Comparison of ENCODE assay signal across 8 cellular contexts in the genomic region with DNA sequence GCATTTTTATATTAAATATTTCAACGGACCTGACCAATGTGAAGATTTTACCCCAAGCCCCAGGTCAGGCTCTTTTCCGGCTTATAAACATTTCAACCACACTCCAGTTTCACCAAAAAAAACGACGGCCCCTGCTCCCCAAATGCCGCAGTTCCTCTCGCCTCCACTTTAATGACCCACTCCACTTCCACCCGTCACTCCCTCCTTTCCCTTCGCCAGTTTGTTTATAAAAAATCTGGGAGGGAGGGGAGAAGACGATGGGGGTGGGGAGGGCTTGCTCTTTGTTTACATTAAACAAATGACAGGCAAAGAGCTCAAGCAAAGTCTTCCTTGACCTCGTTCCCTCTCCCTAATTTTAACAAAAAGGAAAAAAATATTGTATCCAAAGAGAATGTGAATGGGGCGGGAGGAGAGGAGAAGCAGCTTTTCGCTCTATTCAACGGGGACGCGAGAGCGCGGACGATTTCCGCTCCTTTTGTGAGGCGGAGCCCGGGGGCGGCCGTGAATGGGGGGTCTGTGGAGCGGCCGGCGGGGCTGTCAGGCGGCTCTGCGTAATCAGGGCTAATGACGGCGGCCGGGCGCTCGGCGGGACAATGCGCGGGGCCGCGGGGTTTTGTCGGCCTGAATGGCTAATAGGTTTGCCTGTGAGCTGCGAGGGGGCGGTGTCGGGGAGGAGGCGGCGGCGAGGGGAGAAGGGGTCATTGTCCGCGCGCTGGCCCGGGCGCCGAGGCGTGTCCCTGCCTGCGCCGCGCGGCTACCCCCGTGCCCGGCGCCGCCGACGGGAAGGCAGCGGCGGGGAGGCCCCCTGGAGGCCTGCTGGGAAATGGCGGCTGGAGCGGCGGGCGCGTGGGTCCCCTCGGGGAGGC. TPM values are rescaled to one million over a fixed set of nuclear protein-coding genes. Genes with fewer than 3 reads are reported as not detected.
DNase-seq lines count a peak whose midpoint lies in the region; ATAC-seq and TF ChIP-seq lines count a peak whose summit lies in the region.

No MANE protein-coding gene starts in this region.

- ATAC-seq in GM18511 (IDR thresholded peaks at IDR 0.05; ENCODE audit: unreplicated experiment) (peak; percentile 66), GM19452 (IDR thresholded peaks at IDR 0.05; ENCODE audit: unreplicated experiment) (no peak)

- no peaks in the 10 kb centered on the region for H3K4me1 ChIP-seq in A673 (ENCODE audit: insufficient read depth, low read length, poor library complexity, severe bottlenecking)
- no peaks in the 10 kb centered on the region for H3K4me1 ChIP-seq in adipocyte (ENCODE audit: control insufficient read depth, insufficient read depth, low read length)
- peaks cover 0 to 39% (median 14%) of the 10 kb centered on the region in 4 donors for H3K4me1 ChIP-seq in tibial nerve

- peak; percentile 60 for DNase-seq in A673 (ENCODE audit: low spot score)
- DNase-seq in NCI-H2029 (lab: John Stamatoyannopoulos, UW): peak; percentile 90
- peak; percentile 34 for DNase-seq in adipocyte (ENCODE audit: low read depth)
- DNase-seq in kidney epithelial cell (ENCODE audit: low read depth): no peak
- DNase-seq in tibial nerve (ENCODE audit: low spot score in 2 of 2): peak in 1 of 2 donors; percentile 15
- DNase-seq in UCSD-AML1 (lab: John Stamatoyannopoulos, UW; ENCODE audit: unreplicated experiment): no peak

- H3K4me3 ChIP-seq in A673 (ENCODE audit: low read depth, low read length, poor library complexity, severe bottlenecking): peak overlapping the region; percentile 65
- peak overlapping the region; percentile 76 for H3K4me3 ChIP-seq in adipocyte (ENCODE audit: low read length)
- H3K4me3 ChIP-seq in kidney epithelial cell (ENCODE audit: low read depth, low read length): peak overlapping the region; percentile 27
- peak overlapping the region; percentile 13 to 51 (median 16) for H3K4me3 ChIP-seq in tibial nerve

- POLR2A ChIA-PET in A673 (lab: Charles Lee; ENCODE audit: low non-redundant PET): interaction anchor here (0.6 kb wide), 1 partner anchor 667 kb away, joined by 6 read pairs; no protein-coding TSS in a partner anchor

- CTCF ChIA-PET in A673 (lab: Charles Lee): no interaction called here

- WGBS in tibial nerve, 2 donors: 2% methylated on average over 42 to 52 of the region's 70 CpGs

- no TSS peak for BruUV-seq in A673 (replicated peaks; lab: Mats Ljungman, UMichigan)

- intact Hi-C loops in A673 (cut with micrococcal nuclease; ENCODE audit: unreplicated experiment): no loop called here

- no peak for TF ChIP-seq EP300 in tibial nerve (IDR thresholded peaks at IDR 0.05)

- TF ChIP-seq POLR2A in tibial nerve (IDR thresholded peaks at IDR 0.05): no peak

- peak; percentile 58 for TF ChIP-seq CTCF in A673 (conservative IDR thresholded peaks at IDR 0.05; ENCODE audit: low read depth, low read length)
- TF ChIP-seq CTCF in kidney epithelial cell (IDR thresholded peaks at IDR 0.05; ENCODE audit: insufficient read depth, low read length, poor library complexity, severe bottlenecking): peak; percentile 35
- peak in 4 of 5 experiments; percentile 23 to 48 (median 26) for TF ChIP-seq CTCF in tibial nerve (IDR thresholded peaks at IDR 0.05)

- peaks cover 57% of the 10 kb centered on the region for H3K27me3 ChIP-seq in A673 (replicated peaks; ENCODE audit: insufficient read depth, low read depth, low read length, poor library complexity)
- H3K27me3 ChIP-seq in adipocyte (replicated peaks; ENCODE audit: control insufficient read depth, insufficient read depth, low read length): peaks cover 70% of the 10 kb centered on the region
- H3K27me3 ChIP-seq in kidney epithelial cell (ENCODE audit: control insufficient read depth, insufficient read depth, low read length): peaks cover 68% of the 10 kb centered on the region
- peaks cover 0 to 87% of the 10 kb centered on the region in 2 donors for H3K27me3 ChIP-seq in tibial nerve

- H3K27ac ChIP-seq in A673 (ENCODE audit: low read depth, low read length, poor library complexity, severe bottlenecking): no peak overlapping the region
- peak overlapping the region in 1 of 4 donors; percentile 52 for H3K27ac ChIP-seq in tibial nerve

- H3K9me3 ChIP-seq in A673 (ENCODE audit: low read depth, low read length, poor library complexity, severe bottlenecking): no peaks in the 10 kb centered on the region
- no peaks in the 10 kb centered on the region for H3K9me3 ChIP-seq in adipocyte (ENCODE audit: control insufficient read depth, low read length)
- H3K9me3 ChIP-seq in tibial nerve: peaks cover 0 to 20% (median 0%) of the 10 kb centered on the region in 4 donors

- H3K36me3 ChIP-seq in A673 (ENCODE audit: insufficient read depth, low read length, poor library complexity, severe bottlenecking) (no peaks in the 10 kb centered on the region), adipocyte (ENCODE audit: control insufficient read depth, insufficient read depth, low read length, severe bottlenecking) (no peaks in the 10 kb centered on the region), kidney epithelial cell (ENCODE audit: control insufficient read depth, insufficient read depth, low read length) (no peaks in the 10 kb centered on the region), tibial nerve (no peaks in the 10 kb centered on the region)

- no peak overlapping the region for H3K9ac ChIP-seq in adipocyte (ENCODE audit: low read length)

RNA-seq across cellular contexts. Expression of gene SIX6, which starts 5.7 kb away (rescaled TPM):
- 0.13 and 0.28 TPM in 2 replicates for total RNA-seq in A673 (2021)
- not detected in 2 replicates for total RNA-seq in kidney epithelial cell
- total RNA-seq in tibial nerve: not detected

RNA-seq across cellular contexts. Expression of gene C14orf39, which starts 28.7 kb away (rescaled TPM):
- total RNA-seq in A673 (2021) (1.5 and 3.1 TPM in 2 replicates), kidney epithelial cell (0.58 TPM in 1 of 2 replicates, not detected in the other), tibial nerve (1 to 10 TPM in 1 of 4 donors, under 1 TPM in 2, not detected in 1; 0.30 to 2.0 (median 0.39) TPM)

Comparison
In these comparisons a context has a peak if more than half of its experiments do, and no peak if none do; other contexts are left out.
1. DNase-seq: peak in A673 (single experiment), NCI-H2029 (single experiment) and adipocyte (single experiment); none in kidney epithelial cell (single experiment) and UCSD-AML1 (single experiment).
2. H3K4me3 ChIP-seq: peak in every context shown above with its lines; median percentile 76 in adipocyte; 65 in A673; 27 in kidney epithelial cell; 16 in tibial nerve.
3. Peak in every context shown above with its lines, with median percentiles within 50 percentile points of each other: CTCF ChIP-seq.